Comparison of ENCODE assay signal across 13 cellular contexts in genomic region chrX:13126785-13127184, GRCh38.
DNase-seq lines count a peak whose midpoint lies in the region; ATAC-seq and TF ChIP-seq lines count a peak whose summit lies in the region.
"Had no signal": no experiment of that assay in that cellular context is flagged by ENCODE, and none has a peak within 500 bp of the region (broad histone marks: within the 10 kb centered on the region; RNA-seq: fewer than 3 reads in every experiment).

No MANE protein-coding gene starts in this region.

- H3K9me3 ChIP-seq in Panc1 (ENCODE audit: control insufficient read depth, insufficient read depth, low read depth, low read length): no peaks in the 10 kb centered on the region
- H3K9me3 ChIP-seq: esophagus squamous epithelium had no signal

- H3K4me1 ChIP-seq in Panc1 (ENCODE audit: control insufficient read depth, insufficient read depth, low read length): no peaks in the 10 kb centered on the region

- no peaks in the 10 kb centered on the region for H3K36me3 Mint-ChIP-seq in nephron progenitor cell (ENCODE audit: low read depth)

- no peak for ATAC-seq in Panc1
- ATAC-seq in GM19467 (IDR thresholded peaks at IDR 0.05; ENCODE audit: unreplicated experiment): no peak
- ATAC-seq: activated T-cell treated with anti-CD3 and anti-CD28 coated beads, Interleukin-2, amount 50 U/mL, for 4 hours; T-helper 17 cell had no signal

- H3K36me3 ChIP-seq in Panc1 (ENCODE audit: control insufficient read depth, insufficient read depth, low read length): no peaks in the 10 kb centered on the region
- H3K36me3 ChIP-seq: esophagus squamous epithelium had no signal

- no peaks in the 10 kb centered on the region for H3K27me3 Mint-ChIP-seq in nephron progenitor cell (ENCODE audit: low read depth, poor library complexity)
- H3K27me3 Mint-ChIP-seq: T-helper 17 cell had no signal

- H3K9me3 Mint-ChIP-seq in nephron progenitor cell: peaks cover 41% of the 10 kb centered on the region
- H3K9me3 Mint-ChIP-seq: activated T-cell treated with anti-CD3 and anti-CD28 coated beads, Interleukin-2, amount 50 U/mL, for 4 hours had no signal

- H3K27ac ChIP-seq in Panc1 (ENCODE audit: low read length): peak overlapping the region; percentile 61; the same call in 1 of the 2 replicates
- H3K27ac ChIP-seq: C4-2B had no signal

- in situ Hi-C loops in Panc1 (cut with HindIII; ENCODE audit: low pct_unique_long_range_greater_than_20kb, low sequenced_read_pairs): no loop called here

- BruUV-seq in Panc1 (replicated peaks; lab: Mats Ljungman, UMichigan): no TSS peak

- TF ChIP-seq CTCF in Panc1 (IDR thresholded peaks at IDR 0.05) (no peak), nephron progenitor cell (IDR thresholded peaks at IDR 0.05) (no peak)

- H3K27ac Mint-ChIP-seq in nephron progenitor cell: peak overlapping the region; percentile 36
- H3K27ac Mint-ChIP-seq: T-helper 17 cell had no signal

- CTCF ChIA-PET in Panc1 (lab: Charles Lee): interaction anchor here (0.7 kb wide), 1 partner anchor 45 kb away, joined by 4 read pairs; no protein-coding TSS in a partner anchor

- no peak overlapping the region for H3K4me3 Mint-ChIP-seq in nephron progenitor cell
- H3K4me3 Mint-ChIP-seq: activated T-cell treated with anti-CD3 and anti-CD28 coated beads, Interleukin-2, amount 50 U/mL, for 4 hours; T-helper 17 cell had no signal

- no peaks in the 10 kb centered on the region for H3K27me3 ChIP-seq in Panc1 (ENCODE audit: control insufficient read depth, insufficient read depth, low read length)
- H3K27me3 ChIP-seq: esophagus squamous epithelium had no signal

- intact Hi-C loops in Panc1 (cut with micrococcal nuclease; ENCODE audit: unreplicated experiment): loop anchor here (10.0 kb wide), 1 partner anchor 98 kb away; no protein-coding TSS in a partner anchor

- no peak overlapping the region for H3K4me3 ChIP-seq in Panc1 (ENCODE audit: low read depth in 2 of 2, low read length in 2 of 2)
- H3K4me3 ChIP-seq: esophagus squamous epithelium had no signal

- peaks cover 45% of the 10 kb centered on the region for H3K4me1 Mint-ChIP-seq in nephron progenitor cell

- POLR2A ChIA-PET in Panc1 (lab: Charles Lee): no interaction called here

- DNase-seq in Daoy (ENCODE audit: low read depth) (peak; percentile 5), Panc1 (ENCODE audit: low read depth, low spot score) (no peak), fibroblast of gingiva (ENCODE audit: low read depth) (peak; percentile 22), nephron progenitor cell (no peak), NCI-H2081 treated with DMSO at 0.1 percent for 48 hours (lab: John Stamatoyannopoulos, UW) (no peak), NCI-H2227 treated with DMSO at 0.1 percent for 48 hours (lab: John Stamatoyannopoulos, UW) (no peak)
- DNase-seq: activated T-cell treated with anti-CD3 and anti-CD28 coated beads, Interleukin-2, amount 50 U/mL, for 4 hours; esophagus squamous epithelium; NCI-H2029; NCI-H748 treated with DMSO at 0.1 percent for 48 hours; T-helper 17 cell had no signal

Comparison
In these comparisons a context has a peak if more than half of its experiments do, and no peak if none do; other contexts are left out.
1. DNase-seq: peak in Daoy (single experiment) and fibroblast of gingiva (single experiment); none in Panc1 (single experiment), nephron progenitor cell (single experiment), NCI-H2081 treated with DMSO at 0.1 percent for 48 hours (single experiment) and NCI-H2227 treated with DMSO at 0.1 percent for 48 hours (single experiment).